In genomic region chr4:6494431-6495295, GRCh38 we compare ENCODE assay signal across 18 cellular contexts. TPM values are rescaled to one million over a fixed set of nuclear protein-coding genes. Genes with fewer than 3 reads are reported as not detected.
"Had no signal": no experiment of that assay in that cellular context is flagged by ENCODE, and none has a peak within 500 bp of the region (broad histone marks: within the 10 kb centered on the region; RNA-seq: fewer than 3 reads in every experiment).

No MANE protein-coding gene starts in this region.

- DNase-seq: activated CD4-positive, alpha-beta memory T cell treated with anti-CD3 and anti-CD28 coated beads, Interleukin-2, amount 10 ng/mL, durations not matched to agents 7 days and 5 days; activated naive CD4-positive, alpha-beta T cell; activated naive CD8-positive, alpha-beta T cell treated with anti-CD3 and anti-CD28 coated beads, Interleukin-2, amount 10 ng/mL, durations not matched to agents 7 days and 5 days; aorta; dorsolateral prefrontal cortex; kidney; left ventricle myocardium inferior; mesenchymal stem cell; Right ventricle myocardium superior; stimulated activated CD4-positive, alpha-beta T cell treated with anti-CD3 and anti-CD28 coated beads, Interleukin-2, amount 100 ng/mL, for 48 hours; T-helper 9 cell; tibial artery had no signal

- H3K36me3 ChIP-seq: breast epithelium, left ventricle myocardium inferior, tibial artery had no signal

- H3K4me3 Mint-ChIP-seq: activated CD4-positive, alpha-beta memory T cell treated with anti-CD3 and anti-CD28 coated beads, Interleukin-2, amount 10 ng/mL, durations not matched to agents 7 days and 5 days; activated naive CD8-positive, alpha-beta T cell treated with anti-CD3 and anti-CD28 coated beads, Interleukin-2, amount 10 ng/mL, durations not matched to agents 7 days and 5 days; stimulated activated memory B cell treated with anti-CD40 and anti-IgM and Interleukin-4, amounts not matched to agents 10 μg/mL and 1 μg/mL and 100 μg/mL, for 72 hours had no signal

- H3K4me3 ChIP-seq: SK-N-MC, tibial artery had no signal

- H3K4me1 ChIP-seq: breast epithelium, parathyroid adenoma had no signal

- ATAC-seq: stimulated activated memory B cell treated with anti-CD40 and anti-IgM and Interleukin-4, amounts not matched to agents 10 μg/mL and 1 μg/mL and 100 μg/mL, for 72 hours had no signal

- H3K27ac ChIP-seq: breast epithelium, left ventricle myocardium inferior, parathyroid adenoma, SK-N-MC, tibial artery had no signal

- H3K4me1 Mint-ChIP-seq: activated CD4-positive, alpha-beta memory T cell treated with anti-CD3 and anti-CD28 coated beads, Interleukin-2, amount 10 ng/mL, durations not matched to agents 7 days and 5 days; activated naive CD8-positive, alpha-beta T cell treated with anti-CD3 and anti-CD28 coated beads, Interleukin-2, amount 10 ng/mL, durations not matched to agents 7 days and 5 days; stimulated activated memory B cell treated with anti-CD40 and anti-IgM and Interleukin-4, amounts not matched to agents 10 μg/mL and 1 μg/mL and 100 μg/mL, for 72 hours had no signal

- H3K36me3 Mint-ChIP-seq: activated naive CD8-positive, alpha-beta T cell treated with anti-CD3 and anti-CD28 coated beads, Interleukin-2, amount 10 ng/mL, durations not matched to agents 7 days and 5 days; stimulated activated memory B cell treated with anti-CD40 and anti-IgM and Interleukin-4, amounts not matched to agents 10 μg/mL and 1 μg/mL and 100 μg/mL, for 72 hours had no signal

- H3K27ac Mint-ChIP-seq: activated CD4-positive, alpha-beta memory T cell treated with anti-CD3 and anti-CD28 coated beads, Interleukin-2, amount 10 ng/mL, durations not matched to agents 7 days and 5 days; activated naive CD8-positive, alpha-beta T cell treated with anti-CD3 and anti-CD28 coated beads, Interleukin-2, amount 10 ng/mL, durations not matched to agents 7 days and 5 days; stimulated activated memory B cell treated with anti-CD40 and anti-IgM and Interleukin-4, amounts not matched to agents 10 μg/mL and 1 μg/mL and 100 μg/mL, for 72 hours had no signal

RNA-seq across cellular contexts. Expression of gene PPP2R2C, which starts 22.2 kb away (rescaled TPM):
- total RNA-seq: activated CD4-positive, alpha-beta memory T cell treated with anti-CD3 and anti-CD28 coated beads, Interleukin-2, amount 10 ng/mL, durations not matched to agents 7 days and 5 days; activated naive CD8-positive, alpha-beta T cell treated with anti-CD3 and anti-CD28 coated beads, Interleukin-2, amount 10 ng/mL, durations not matched to agents 7 days and 5 days; fibroblast of villous mesenchyme; skeletal muscle tissue had no signal
